7 cellular contexts compared by ENCODE assay signal in the genomic region with DNA sequence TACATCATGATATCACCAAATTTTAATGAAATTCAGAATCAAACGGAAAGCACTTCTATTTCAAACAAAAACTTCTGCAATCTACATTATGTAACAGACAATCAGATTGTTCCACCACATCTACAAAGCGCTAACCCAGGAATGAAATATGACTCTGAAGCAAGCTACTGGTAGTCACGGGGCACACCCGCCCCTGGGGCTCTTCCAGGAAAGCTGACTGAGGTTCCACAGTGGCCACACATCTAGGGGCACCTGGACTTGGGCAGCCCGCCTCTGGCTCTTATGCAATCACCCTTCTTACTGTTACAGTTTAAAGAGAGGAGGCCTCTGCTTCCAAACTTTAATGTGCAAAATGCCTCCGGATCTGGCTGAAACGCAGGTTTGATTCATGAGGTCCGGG. TPM values are rescaled to one million over a fixed set of nuclear protein-coding genes. Genes with fewer than 3 reads are reported as not detected.
DNase-seq lines count a peak whose midpoint lies in the region; ATAC-seq, FAIRE-seq and TF ChIP-seq lines count a peak whose summit lies in the region.

No MANE protein-coding gene starts in this region.

- H3K27me3 ChIP-seq in Panc1 (ENCODE audit: control insufficient read depth, insufficient read depth, low read length): no peaks in the 10 kb centered on the region
- no peaks in the 10 kb centered on the region for H3K27me3 ChIP-seq in dorsolateral prefrontal cortex

- H3K4me1 ChIP-seq in Panc1 (ENCODE audit: control insufficient read depth, insufficient read depth, low read length): peaks cover 38% of the 10 kb centered on the region
- H3K4me1 ChIP-seq in mesodermal cell (ENCODE audit: control insufficient read depth, insufficient read depth, low read length, poor library complexity, severe bottlenecking): peaks cover 35% of the 10 kb centered on the region

- H3K9me3 ChIP-seq in Panc1 (ENCODE audit: control insufficient read depth, insufficient read depth, low read depth, low read length): no peaks in the 10 kb centered on the region
- no peaks in the 10 kb centered on the region for H3K9me3 ChIP-seq in mesodermal cell (ENCODE audit: control insufficient read depth, low read length)

- TF ChIP-seq POLR2A in GM12891 (IDR thresholded peaks at IDR 0.05; ENCODE audit: low read depth, low read length): no peak

- TF ChIP-seq CTCF in Panc1 (IDR thresholded peaks at IDR 0.05) (no peak), dorsolateral prefrontal cortex (IDR thresholded peaks at IDR 0.05 in 54 of 56, conservative IDR thresholded peaks at IDR 0.05 in 2 of 56; ENCODE audit: low read depth in 1 of 56, partially characterized antibody in 56 of 56) (no peak)

- ATAC-seq in Panc1: peak; percentile 47; the same call in 1 of the 2 replicates

- CTCF ChIA-PET in Panc1 (lab: Charles Lee): interaction anchor here (0.6 kb wide), 1 partner anchor 130 kb away, joined by 3 read pairs; no protein-coding TSS in a partner anchor

- FAIRE-seq in GM12891 (lab: Jason Lieb, UNC): no peak

- H3K27ac ChIP-seq in Panc1 (ENCODE audit: low read length): peak overlapping the region; percentile 82
- peak overlapping the region in 57 of 59 donors; percentile 4 to 94 (median 83) for H3K27ac ChIP-seq in dorsolateral prefrontal cortex
- peak overlapping the region; percentile 85 for H3K27ac ChIP-seq in mesodermal cell (ENCODE audit: low read depth, low read length, severe bottlenecking)

- in situ Hi-C loops in Panc1 (cut with HindIII; ENCODE audit: low pct_unique_long_range_greater_than_20kb, low sequenced_read_pairs): no loop called here

- H3K4me3 ChIP-seq in Panc1 (ENCODE audit: low read depth in 2 of 2, low read length in 2 of 2): peak overlapping the region in 1 of 2 experiments; percentile 24; a peak in 2 of 4 replicates
- H3K4me3 ChIP-seq in dorsolateral prefrontal cortex: peak overlapping the region in 15 of 59 donors; percentile 2 to 45 (median 20)
- no peak overlapping the region for H3K4me3 ChIP-seq in mesodermal cell (ENCODE audit: extremely low read depth, insufficient read depth, low read length, poor library complexity, severe bottlenecking)

- H3K36me3 ChIP-seq in Panc1 (ENCODE audit: control insufficient read depth, insufficient read depth, low read length): no peaks in the 10 kb centered on the region
- H3K36me3 ChIP-seq in mesodermal cell (ENCODE audit: control insufficient read depth, insufficient read depth, low read length): peaks cover 2% of the 10 kb centered on the region

- 89 to 98% methylated on average over 6 to 8 of the region's 8 CpGs for WGBS in mesodermal cell (ENCODE audit: insufficient coverage in 2 of 2), 2 experiments

- POLR2A ChIA-PET in Panc1 (lab: Charles Lee): no interaction called here

- peak; percentile 93 for DNase-seq in H4 (ENCODE audit: low spot score)
- no peak for DNase-seq in Panc1 (ENCODE audit: low read depth, low spot score)
- DNase-seq in dorsolateral prefrontal cortex: peak in 3 of 10 donors; percentile 24 to 57 (median 25)
- peak; percentile 84 for DNase-seq in ureter (ENCODE audit: low spot score)
- DNase-seq in GM12891 (ENCODE audit: insufficient read length, low spot score): no peak
- DNase-seq in D341Med (ENCODE audit: low spot score): no peak

- intact Hi-C loops in Panc1 (cut with micrococcal nuclease; ENCODE audit: unreplicated experiment): no loop called here
- intact Hi-C loops in dorsolateral prefrontal cortex (cut with DNase I): no loop called here

- no TSS peak for BruUV-seq in Panc1 (replicated peaks; lab: Mats Ljungman, UMichigan)

TF ChIP-seq in GM12891, 5 proteins besides CTCF, POLR2A, EP300 and RAD21:
- no peak for TF ChIP-seq POLR2AphosphoS5 (IDR thresholded peaks at IDR 0.05; ENCODE audit: low read depth, low read length)
- TF ChIP-seq SPI1 (IDR thresholded peaks at IDR 0.05; ENCODE audit: low read depth, low read length): no peak
- TF ChIP-seq TAF1 (IDR thresholded peaks at IDR 0.05; ENCODE audit: low read depth, low read length): no peak
- no peak for TF ChIP-seq POU2F2 (IDR thresholded peaks at IDR 0.05; ENCODE audit: low read depth, low read length)
- no peak for TF ChIP-seq PAX5 (IDR thresholded peaks at IDR 0.05; ENCODE audit: insufficient read depth, low read length, severe bottlenecking)

RNA-seq across cellular contexts. Expression of a gene that starts 27.5 kb away (rescaled TPM):
- total RNA-seq in H4 (2014; rRNA removed; shearing (Covaris generic)): 5.4 and 6.3 TPM in 2 replicates
- 35.0 TPM for total RNA-seq in Panc1 (2021; ENCODE audit: unreplicated experiment)
- 20.3 TPM for polyA plus RNA-seq in Panc1 (2012; ENCODE audit: insufficient read length)
- 10 to 100 TPM; 25.1 to 60.3 (median 37.0) TPM for total RNA-seq in dorsolateral prefrontal cortex
- 21.6 TPM for polyA plus RNA-seq in mesodermal cell (2013, experiment 1 of 2)
- 18.5 TPM for polyA plus RNA-seq in mesodermal cell (2013, experiment 2 of 2)
- total RNA-seq in ureter: 27.2 TPM
- 1.5 TPM for polyA plus RNA-seq in GM12891 (2012; ENCODE audit: low read depth, missing spikeins)

Comparison
In these comparisons a context has a peak if more than half of its experiments do, and no peak if none do; other contexts are left out.
1. DNase-seq: peak in H4 (single experiment) and ureter (single experiment); none in Panc1 (single experiment), GM12891 (single experiment) and D341Med (single experiment).
2. Peak in every context shown above with its lines, with median percentiles within 50 percentile points of each other: H3K27ac ChIP-seq.